Comparison of ENCODE assay signal across 18 cellular contexts in the genomic region with DNA sequence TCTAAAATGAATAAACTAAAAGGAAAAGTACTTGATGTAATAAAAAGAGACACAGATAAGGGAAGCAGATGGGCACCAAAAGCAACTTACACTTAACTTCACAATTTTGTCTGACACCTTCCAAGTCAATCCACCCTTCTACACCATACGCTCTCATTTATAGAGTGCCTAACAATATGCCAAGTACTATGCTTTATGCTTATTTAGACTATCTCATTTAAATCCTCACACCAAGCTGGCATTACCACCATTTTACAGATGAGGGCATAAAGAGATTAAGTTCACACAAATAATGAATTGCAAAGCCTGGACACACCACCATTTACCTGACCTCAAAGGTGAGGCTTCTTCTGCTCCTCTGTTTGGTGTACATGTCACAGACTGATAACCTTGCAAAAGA.
"Had no signal": no experiment of that assay in that cellular context is flagged by ENCODE, and none has a peak within 500 bp of the region (broad histone marks: within the 10 kb centered on the region; RNA-seq: fewer than 3 reads in every experiment).

No MANE protein-coding gene starts in this region.

- ATAC-seq: activated naive CD4-positive, alpha-beta T cell treated with anti-CD3 and anti-CD28 coated beads, Interleukin-2, amount 50 U/mL, for 72 hours; activated T-cell treated with anti-CD3 and anti-CD28 coated beads, Interleukin-2, amount 50 U/mL, for 72 hours; esophagus mucosa; lower lobe of right lung had no signal

- H3K27ac ChIP-seq: lower lobe of right lung had no signal

- H3K9me3 ChIP-seq: lower lobe of right lung had no signal

- DNase-seq: activated CD4-positive, alpha-beta T cell treated with anti-CD3 and anti-CD28 coated beads, Interleukin-2, amount 10 ng/mL, durations not matched to agents 7 days and 5 days; activated CD8-positive, alpha-beta memory T cell treated with anti-CD3 and anti-CD28 coated beads, Interleukin-2, amount 50 U/mL, for 48 hours; activated gamma-delta T cell; activated T-cell treated with anti-CD3 and anti-CD28 coated beads, Interleukin-2, amount 50 U/mL, for 72 hours; immature natural killer cell; lower lobe of right lung; midbrain; retina; small intestine; stimulated activated CD4-positive, alpha-beta T cell treated with anti-CD3 and anti-CD28 coated beads, Interleukin-4, amount 100 ng/mL, for 4 hours; stimulated activated CD8-positive, alpha-beta memory T cell treated with anti-CD3 and anti-CD28 coated beads, Interleukin-4, amount 100 ng/mL, for 48 hours; stimulated activated naive CD4-positive, alpha-beta T cell treated with Interleukin-2 at 50 U/mL for 16 hours; substantia nigra; trophoblast cell had no signal

- FAIRE-seq: colon, endometrium, small intestine had no signal

- H3K4me3 ChIP-seq: lower lobe of right lung had no signal

- H3K36me3 ChIP-seq: lower lobe of right lung had no signal

- H3K4me1 ChIP-seq: lower lobe of right lung had no signal
